ENCODE assay signal across 9 cellular contexts in genomic region chr7:36155811-36156361, GRCh38. TPM values are rescaled to one million over a fixed set of nuclear protein-coding genes. Genes with fewer than 3 reads are reported as not detected.
A peak's percentile ranks its signal among the peaks of the same experiment; 100 is the strongest.
DNase-seq lines count a peak whose midpoint lies in the region; TF ChIP-seq lines count a peak whose summit lies in the region.
"Had no signal": no experiment of that assay in that cellular context is flagged by ENCODE, and none has a peak within 500 bp of the region (broad histone marks: within the 10 kb centered on the region; RNA-seq: fewer than 3 reads in every experiment).

No MANE protein-coding gene starts in this region.

- CTCF ChIA-PET in A673 (lab: Charles Lee): no interaction called here
- CTCF ChIA-PET in activated CD4-positive, alpha-beta memory T cell treated with anti-CD3 and anti-CD28 coated beads for 36 hours (lab: Charles Lee): interaction anchor here (1.2 kb wide), 1 partner anchor 27 kb away, joined by 3 read pairs; no protein-coding TSS in a partner anchor

- BruUV-seq in A673 (replicated peaks; lab: Mats Ljungman, UMichigan): no TSS peak

- H3K4me3 Mint-ChIP-seq in type B pancreatic cell: peak overlapping the region; percentile 86
- no peak overlapping the region for H3K4me3 Mint-ChIP-seq in activated CD4-positive, alpha-beta memory T cell treated with anti-CD3 and anti-CD28 coated beads for 36 hours

- no peak overlapping the region for H3K27ac Mint-ChIP-seq in type B pancreatic cell
- H3K27ac Mint-ChIP-seq in activated CD4-positive, alpha-beta memory T cell treated with anti-CD3 and anti-CD28 coated beads for 36 hours: no peak overlapping the region
- H3K27ac Mint-ChIP-seq: activated T-helper 2 cell treated with anti-CD3 and anti-CD28 coated beads, Interferon-gamma antibody, Interleukin-2, Interleukin-4, amounts not matched to agents 10 μg/mL and 5 μg/mL and 100 μg/mL, durations not matched to agents 14 hours and 24 hours and 36 hours had no signal

- no peaks in the 10 kb centered on the region for H3K27me3 Mint-ChIP-seq in type B pancreatic cell
- H3K27me3 Mint-ChIP-seq in activated CD4-positive, alpha-beta memory T cell treated with anti-CD3 and anti-CD28 coated beads for 36 hours: no peaks in the 10 kb centered on the region

- H3K9me3 Mint-ChIP-seq in type B pancreatic cell: no peaks in the 10 kb centered on the region
- no peaks in the 10 kb centered on the region for H3K9me3 Mint-ChIP-seq in activated CD4-positive, alpha-beta memory T cell treated with anti-CD3 and anti-CD28 coated beads for 36 hours
- H3K9me3 Mint-ChIP-seq: activated T-helper 2 cell treated with anti-CD3 and anti-CD28 coated beads, Interferon-gamma antibody, Interleukin-2, Interleukin-4, amounts not matched to agents 10 μg/mL and 5 μg/mL and 100 μg/mL, durations not matched to agents 14 hours and 24 hours and 36 hours had no signal

- peak; percentile 30 for DNase-seq in NCI-H510A treated with DMSO at 0.1 percent for 48 hours (lab: John Stamatoyannopoulos, UW)
- DNase-seq in NCI-H510A (lab: John Stamatoyannopoulos, UW): no peak
- peak; percentile 55 for DNase-seq in astrocyte of the hippocampus (ENCODE audit: low read depth, low spot score)
- peak; percentile 5 to 76 for DNase-seq in lung microvascular endothelial cell (ENCODE audit: low read depth in 2 of 2)
- no peak for DNase-seq in type B pancreatic cell (ENCODE audit: extremely low spot score, unreplicated experiment)
- DNase-seq in A673 (ENCODE audit: low spot score): no peak
- DNase-seq in AG08396 (ENCODE audit: low spot score): no peak
- DNase-seq in activated CD4-positive, alpha-beta memory T cell treated with anti-CD3 and anti-CD28 coated beads for 36 hours: no peak

- POLR2A ChIA-PET in A673 (lab: Charles Lee; ENCODE audit: low non-redundant PET): no interaction called here
- POLR2A ChIA-PET in activated CD4-positive, alpha-beta memory T cell treated with anti-CD3 and anti-CD28 coated beads for 36 hours (lab: Charles Lee): no interaction called here

- H3K36me3 ChIP-seq in A673 (ENCODE audit: insufficient read depth, low read length, poor library complexity, severe bottlenecking): no peaks in the 10 kb centered on the region

- H3K9me3 ChIP-seq in A673 (ENCODE audit: low read depth, low read length, poor library complexity, severe bottlenecking): no peaks in the 10 kb centered on the region

- peaks cover 4% of the 10 kb centered on the region for H3K4me1 ChIP-seq in A673 (ENCODE audit: insufficient read depth, low read length, poor library complexity, severe bottlenecking)

- intact Hi-C loops in A673 (cut with micrococcal nuclease; ENCODE audit: unreplicated experiment): no loop called here
- intact Hi-C loops in activated CD4-positive, alpha-beta memory T cell treated with anti-CD3 and anti-CD28 coated beads for 36 hours (cut with micrococcal nuclease): loop anchor here (10.0 kb wide), 1 partner anchor 351 kb away; the partner anchor contains the start of gene SEPTIN7

- H3K27me3 ChIP-seq in A673 (replicated peaks; ENCODE audit: insufficient read depth, low read depth, low read length, poor library complexity): no peaks in the 10 kb centered on the region

- peaks cover 20% of the 10 kb centered on the region for H3K36me3 Mint-ChIP-seq in type B pancreatic cell
- H3K36me3 Mint-ChIP-seq in activated CD4-positive, alpha-beta memory T cell treated with anti-CD3 and anti-CD28 coated beads for 36 hours: no peaks in the 10 kb centered on the region

- no peak overlapping the region for H3K4me3 ChIP-seq in A673 (ENCODE audit: low read depth, low read length, poor library complexity, severe bottlenecking)

- TF ChIP-seq CTCF in type B pancreatic cell (conservative IDR thresholded peaks at IDR 0.05) (no peak), A673 (conservative IDR thresholded peaks at IDR 0.05; ENCODE audit: low read depth, low read length) (no peak)

- no peak overlapping the region for H3K27ac ChIP-seq in A673 (ENCODE audit: low read depth, low read length, poor library complexity, severe bottlenecking)

- peaks cover 33% of the 10 kb centered on the region for H3K4me1 Mint-ChIP-seq in type B pancreatic cell (ENCODE audit: unreplicated experiment)
- H3K4me1 Mint-ChIP-seq in activated CD4-positive, alpha-beta memory T cell treated with anti-CD3 and anti-CD28 coated beads for 36 hours (ENCODE audit: low read depth): peaks cover 27% of the 10 kb centered on the region

RNA-seq across cellular contexts. Expression of gene EEPD1, which starts 2.8 kb away (rescaled TPM):
- total RNA-seq in lung microvascular endothelial cell: 0.20 and 0.65 TPM in 2 replicates
- total RNA-seq in type B pancreatic cell (ENCODE audit: low replicate concordance): 3.8 and 35.8 TPM in 2 replicates
- 2.5 and 2.7 TPM in 2 replicates for total RNA-seq in A673 (2021)
- total RNA-seq in activated CD4-positive, alpha-beta memory T cell treated with anti-CD3 and anti-CD28 coated beads for 36 hours: 1 to 10 TPM; 1.2 to 1.3 TPM

Comparison
In these comparisons a context has a peak if more than half of its experiments do, and no peak if none do; other contexts are left out.
1. DNase-seq: peak in NCI-H510A treated with DMSO at 0.1 percent for 48 hours (single experiment), astrocyte of the hippocampus (single experiment) and lung microvascular endothelial cell (2 of 2); none in NCI-H510A (single experiment), type B pancreatic cell (single experiment), A673 (single experiment), AG08396 (single experiment) and activated CD4-positive, alpha-beta memory T cell treated with anti-CD3 and anti-CD28 coated beads for 36 hours (single experiment).